Comparison of ENCODE assay signal across 16 cellular contexts in genomic region chr13:60094385-60095088, GRCh38.
DNase-seq lines count a peak whose midpoint lies in the region; ATAC-seq and TF ChIP-seq lines count a peak whose summit lies in the region.
"Had no signal": no experiment of that assay in that cellular context is flagged by ENCODE, and none has a peak within 500 bp of the region (broad histone marks: within the 10 kb centered on the region; RNA-seq: fewer than 3 reads in every experiment).

No MANE protein-coding gene starts in this region.

- POLR2A ChIA-PET in A673 (lab: Charles Lee; ENCODE audit: low non-redundant PET), result no interaction called here

- peak; percentile 89 for ATAC-seq in left colon
- no peak for ATAC-seq in right cardiac atrium
- ATAC-seq: Panc1, Right ventricle myocardium inferior had no signal

- DNase-seq in A673 (ENCODE audit: low spot score) (no peak), DMS153 treated with DMSO at 0.1 percent for 48 hours (lab: John Stamatoyannopoulos, UW; ENCODE audit: unreplicated experiment) (peak; percentile 31), NCI-H69 (lab: John Stamatoyannopoulos, UW) (peak; percentile 52), left colon (no peak), COLO829 (ENCODE audit: low spot score) (no peak), right cardiac atrium (no peak), CD1c-positive myeloid dendritic cell (ENCODE audit: extremely low spot score) (no peak)
- DNase-seq in stimulated activated CD4-positive, alpha-beta T cell treated with anti-CD3 and anti-CD28 coated beads, Interleukin-15, amount 100 ng/mL, for 24 hours, result no peak
- DNase-seq: BE2C, GOT3, HFFc6, MG63, NCI-H2227 treated with DMSO at 0.1 percent for 48 hours had no signal

- H3K4me3 ChIP-seq in A673 (ENCODE audit: low read depth, low read length, poor library complexity, severe bottlenecking), result no peak overlapping the region
- H3K4me3 ChIP-seq in right cardiac atrium (ENCODE audit: low read length), result no peak overlapping the region
- H3K4me3 ChIP-seq: MG63 had no signal

- WGBS in right cardiac atrium, result 91% methylated on average over 8 of the region's 8 CpGs

- H3K36me3 ChIP-seq in A673 (ENCODE audit: insufficient read depth, low read length, poor library complexity, severe bottlenecking), result peaks cover 19% of the 10 kb centered on the region
- H3K36me3 ChIP-seq: BE2C had no signal

- intact Hi-C loops in A673 (cut with micrococcal nuclease; ENCODE audit: unreplicated experiment), result loop anchor here (5.0 kb wide), 4 partner anchors 132 to 322 kb away; no protein-coding TSS in a partner anchor
- intact Hi-C loops in left colon (cut with DNase I, micrococcal nuclease), result no loop called here
- intact Hi-C loops in right cardiac atrium (cut with DNase I), result no loop called here

- H3K4me1 ChIP-seq in A673 (ENCODE audit: insufficient read depth, low read length, poor library complexity, severe bottlenecking), result peaks cover 69% of the 10 kb centered on the region
- no peaks in the 10 kb centered on the region for H3K4me1 ChIP-seq in right cardiac atrium (ENCODE audit: control insufficient read depth, insufficient read depth, low read length)
- H3K4me1 ChIP-seq: BE2C had no signal

- TF ChIP-seq CTCF in A673 (conservative IDR thresholded peaks at IDR 0.05; ENCODE audit: low read depth, low read length), result no peak

- peak overlapping the region; percentile 100 for H3K27ac ChIP-seq in A673 (ENCODE audit: low read depth, low read length, poor library complexity, severe bottlenecking)
- H3K27ac ChIP-seq in right cardiac atrium (ENCODE audit: low read length), result no peak overlapping the region
- H3K27ac ChIP-seq: KMS-11 had no signal

- H3K27me3 ChIP-seq in A673 (replicated peaks; ENCODE audit: insufficient read depth, low read depth, low read length, poor library complexity) (no peaks in the 10 kb centered on the region), right cardiac atrium (ENCODE audit: control insufficient read depth, insufficient read depth) (no peaks in the 10 kb centered on the region)
- H3K27me3 ChIP-seq: BE2C, MG63 had no signal

- BruUV-seq in A673 (replicated peaks; lab: Mats Ljungman, UMichigan), result no TSS peak

- CTCF ChIA-PET in A673 (lab: Charles Lee), result no interaction called here

- H3K9me3 ChIP-seq in A673 (ENCODE audit: low read depth, low read length, poor library complexity, severe bottlenecking) (peaks cover 8% of the 10 kb centered on the region), right cardiac atrium (ENCODE audit: control insufficient read depth, low read length) (no peaks in the 10 kb centered on the region)
- H3K9me3 ChIP-seq: BE2C, MG63 had no signal

Comparison
In these comparisons a context has a peak if more than half of its experiments do, and no peak if none do; other contexts are left out.
1. DNase-seq: peak in DMS153 treated with DMSO at 0.1 percent for 48 hours (single experiment) and NCI-H69 (single experiment); none in A673 (single experiment), left colon (0 of 2), COLO829 (single experiment), stimulated activated CD4-positive, alpha-beta T cell treated with anti-CD3 and anti-CD28 coated beads, Interleukin-15, amount 100 ng/mL, for 24 hours (single experiment), right cardiac atrium (0 of 3) and CD1c-positive myeloid dendritic cell (single experiment).